In the genomic region with DNA sequence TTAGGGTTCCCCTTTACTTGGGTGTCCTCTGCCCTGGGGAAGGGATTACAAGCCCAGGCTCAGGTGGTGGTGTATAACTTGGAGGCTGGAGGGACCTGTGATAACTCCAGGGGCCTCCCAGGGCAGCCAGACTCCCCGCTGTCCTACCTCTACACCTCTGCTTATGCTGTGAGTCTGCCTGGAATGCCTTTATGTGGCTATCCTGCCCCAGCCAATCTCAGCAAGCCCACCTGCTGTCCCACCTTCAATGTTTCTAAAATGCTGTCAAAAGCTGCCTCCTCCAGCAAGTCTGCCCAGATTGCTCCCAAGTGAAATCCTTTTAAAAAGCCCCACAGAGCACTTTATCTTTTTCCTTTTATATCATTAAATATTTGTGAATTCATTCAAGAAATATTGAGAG, we compare ENCODE assay signal across 19 cellular contexts. TPM values are rescaled to one million over a fixed set of nuclear protein-coding genes. Genes with fewer than 3 reads are reported as not detected.
DNase-seq lines count a peak whose midpoint lies in the region; ATAC-seq and TF ChIP-seq lines count a peak whose summit lies in the region.
"Had no signal": no experiment of that assay in that cellular context is flagged by ENCODE, and none has a peak within 500 bp of the region (broad histone marks: within the 10 kb centered on the region; RNA-seq: fewer than 3 reads in every experiment).

No MANE protein-coding gene starts in this region.

- H3K4me3 ChIP-seq in esophagus muscularis mucosa (no peak overlapping the region), psoas muscle (no peak overlapping the region)
- H3K4me3 ChIP-seq: HAP-1 had no signal

- intact Hi-C loops in Right ventricle myocardium inferior (cut with DNase I) (loop anchor here (5.0 to 10.0 kb wide), 2 partner anchors 48 to 236 kb away; no protein-coding TSS in a partner anchor), left ventricle myocardium superior (cut with micrococcal nuclease) (no loop called here), esophagus muscularis mucosa (cut with DNase I) (no loop called here), psoas muscle (cut with DNase I) (no loop called here)

- H3K27ac Mint-ChIP-seq in type B pancreatic cell: peak overlapping the region; percentile 59
- H3K27ac Mint-ChIP-seq: CD4-positive, alpha-beta T cell had no signal

- no peak for TF ChIP-seq POLR2A in esophagus muscularis mucosa (IDR thresholded peaks at IDR 0.05; ENCODE audit: low read depth)

- peak; percentile 11 for DNase-seq in Right ventricle myocardium inferior (ENCODE audit: missing footprints)
- no peak for DNase-seq in left ventricle myocardium superior
- DNase-seq in esophagus muscularis mucosa (ENCODE audit: extremely low spot score): no peak
- DNase-seq in psoas muscle: peak in 1 of 2 donors; percentile 18
- DNase-seq in type B pancreatic cell (ENCODE audit: extremely low spot score, unreplicated experiment): no peak
- DNase-seq in kidney tubule cell (ENCODE audit: low spot score): no peak
- DNase-seq: BE2C; Calu3; CD4-positive, alpha-beta T cell; MV-4-11; NCI-H1417; NCI-H1930; NCI-H2171; NCI-H446 treated with DMSO at 0.1 percent for 48 hours had no signal

- no peaks in the 10 kb centered on the region for H3K27me3 Mint-ChIP-seq in type B pancreatic cell

- H3K9me3 ChIP-seq in esophagus muscularis mucosa (no peaks in the 10 kb centered on the region), psoas muscle (no peaks in the 10 kb centered on the region)
- H3K9me3 ChIP-seq: BE2C, HAP-1 had no signal

- 100% methylated on average over 1 of the region's 1 CpG for WGBS in esophagus muscularis mucosa
- 83 to 92% (median 90%) methylated on average over 1 of the region's 1 CpG for WGBS in psoas muscle, 3 donors

- ATAC-seq in Right ventricle myocardium inferior (no peak), left ventricle myocardium superior (no peak), psoas muscle (no peak), SK-N-SH treated with all-trans-retinoic acid at 6 μM for 48 hours (no peak), HG02981 (IDR thresholded peaks at IDR 0.05; ENCODE audit: unreplicated experiment) (no peak)

- TF ChIP-seq CTCF in esophagus muscularis mucosa (IDR thresholded peaks at IDR 0.05): no peak
- no peak for TF ChIP-seq CTCF in psoas muscle (IDR thresholded peaks at IDR 0.05)
- no peak for TF ChIP-seq CTCF in type B pancreatic cell (conservative IDR thresholded peaks at IDR 0.05)

- H3K36me3 ChIP-seq in esophagus muscularis mucosa (peaks cover 0 to 4% (median 0%) of the 10 kb centered on the region in 4 donors), psoas muscle (ENCODE audit: insufficient read depth in 1 of 2, low read depth in 1 of 2) (no peaks in the 10 kb centered on the region)
- H3K36me3 ChIP-seq: BE2C, HAP-1 had no signal

- H3K27ac ChIP-seq in esophagus muscularis mucosa (replicated peaks in 1 of 4) (peak overlapping the region in 3 of 4 donors; percentile 46 to 56 (median 52)), psoas muscle (peak overlapping the region; percentile 64)
- H3K27ac ChIP-seq: 22Rv1, RWPE1 had no signal

- no peaks in the 10 kb centered on the region for H3K27me3 ChIP-seq in esophagus muscularis mucosa
- no peaks in the 10 kb centered on the region for H3K27me3 ChIP-seq in psoas muscle (ENCODE audit: insufficient read depth in 3 of 3, low read length in 2 of 3)
- H3K27me3 ChIP-seq: BE2C had no signal

- no peaks in the 10 kb centered on the region for H3K36me3 Mint-ChIP-seq in type B pancreatic cell

- H3K4me1 ChIP-seq in esophagus muscularis mucosa: peaks cover 35 to 57% (median 49%) of the 10 kb centered on the region in 4 donors
- peaks cover 28% of the 10 kb centered on the region for H3K4me1 ChIP-seq in psoas muscle
- H3K4me1 ChIP-seq: BE2C, HAP-1 had no signal

- H3K9me3 Mint-ChIP-seq in type B pancreatic cell: no peaks in the 10 kb centered on the region
- H3K9me3 Mint-ChIP-seq: CD4-positive, alpha-beta T cell had no signal

- H3K4me1 Mint-ChIP-seq in type B pancreatic cell (ENCODE audit: unreplicated experiment): peaks cover 41% of the 10 kb centered on the region

- TF ChIP-seq EP300 in esophagus muscularis mucosa (IDR thresholded peaks at IDR 0.05): no peak

- no peak overlapping the region for H3K4me3 Mint-ChIP-seq in type B pancreatic cell
- H3K4me3 Mint-ChIP-seq: CD4-positive, alpha-beta T cell had no signal

TF ChIP-seq in SK-N-SH treated with all-trans-retinoic acid at 6 μM for 48 hours, 23 proteins besides CTCF, POLR2A, EP300 and RAD21:
- no peak for TF ChIP-seq TCF4 (CRISPR knock-in tag; IDR thresholded peaks at IDR 0.05; ENCODE audit: borderline replicate concordance)
- TF ChIP-seq CREB5 (CRISPR knock-in tag; IDR thresholded peaks at IDR 0.05; ENCODE audit: low read depth): no peak
- no peak for TF ChIP-seq ZFP3 (CRISPR knock-in tag; IDR thresholded peaks at IDR 0.05)
- TF ChIP-seq RARB (CRISPR knock-in tag; IDR thresholded peaks at IDR 0.05): no peak
- TF ChIP-seq CSRNP3 (CRISPR knock-in tag; IDR thresholded peaks at IDR 0.05): no peak
- TF ChIP-seq, protein P1, sequence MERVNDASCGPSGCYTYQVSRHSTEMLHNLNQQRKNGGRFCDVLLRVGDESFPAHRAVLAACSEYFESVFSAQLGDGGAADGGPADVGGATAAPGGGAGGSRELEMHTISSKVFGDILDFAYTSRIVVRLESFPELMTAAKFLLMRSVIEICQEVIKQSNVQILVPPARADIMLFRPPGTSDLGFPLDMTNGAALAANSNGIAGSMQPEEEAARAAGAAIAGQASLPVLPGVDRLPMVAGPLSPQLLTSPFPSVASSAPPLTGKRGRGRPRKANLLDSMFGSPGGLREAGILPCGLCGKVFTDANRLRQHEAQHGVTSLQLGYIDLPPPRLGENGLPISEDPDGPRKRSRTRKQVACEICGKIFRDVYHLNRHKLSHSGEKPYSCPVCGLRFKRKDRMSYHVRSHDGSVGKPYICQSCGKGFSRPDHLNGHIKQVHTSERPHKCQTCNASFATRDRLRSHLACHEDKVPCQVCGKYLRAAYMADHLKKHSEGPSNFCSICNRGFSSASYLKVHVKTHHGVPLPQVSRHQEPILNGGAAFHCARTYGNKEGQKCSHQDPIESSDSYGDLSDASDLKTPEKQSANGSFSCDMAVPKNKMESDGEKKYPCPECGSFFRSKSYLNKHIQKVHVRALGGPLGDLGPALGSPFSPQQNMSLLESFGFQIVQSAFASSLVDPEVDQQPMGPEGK (CRISPR knock-in tag; IDR thresholded peaks at IDR 0.05; ENCODE audit: borderline replicate concordance): no peak

RNA-seq across cellular contexts. Expression of gene DAB2IP, which starts 39.3 kb away (rescaled TPM):
- total RNA-seq in Right ventricle myocardium inferior (53.0 TPM), left ventricle myocardium superior (54.8 TPM), esophagus muscularis mucosa (100 to 1,000 TPM in 1 of 4 donors, 10 to 100 TPM in 3; 41.7 to 102 (median 62.4) TPM), psoas muscle (10 to 100 TPM; 33.4 to 66.2 (median 50.7) TPM), type B pancreatic cell (ENCODE audit: low replicate concordance) (49.7 and 57.2 TPM in 2 replicates)
- 10 to 100 TPM; 14.1 to 18.7 (median 14.4) TPM for polyA plus RNA-seq in psoas muscle
